Comparison of ENCODE assay signal across 9 cellular contexts in genomic region chr2:185628985-185629384, GRCh38.
DNase-seq lines count a peak whose midpoint lies in the region; ATAC-seq, FAIRE-seq and TF ChIP-seq lines count a peak whose summit lies in the region.
"Had no signal": no experiment of that assay in that cellular context is flagged by ENCODE, and none has a peak within 500 bp of the region (broad histone marks: within the 10 kb centered on the region; RNA-seq: fewer than 3 reads in every experiment).

No MANE protein-coding gene starts in this region.

- H2AFZ ChIP-seq in HCT116 (ENCODE audit: low read depth, low read length, poor library complexity, severe bottlenecking) (peak overlapping the region; percentile 74), keratinocyte (ENCODE audit: control insufficient read depth, low read length) (no peak overlapping the region)

- H3K4me3 ChIP-seq in GM12875 (ENCODE audit: low read depth, low read length) (no peak overlapping the region), HCT116 (replicated peaks in 1 of 2; ENCODE audit: low read depth in 1 of 2, low read length in 2 of 2) (no peak overlapping the region), Peyer's patch (no peak overlapping the region), keratinocyte (ENCODE audit: control insufficient read depth in 2 of 3, extremely low read depth in 1 of 3, insufficient read depth in 2 of 3, low read depth in 1 of 3, low read length in 3 of 3) (no peak overlapping the region)

- H3K27me3 ChIP-seq in HCT116 (ENCODE audit: insufficient read depth, low read length) (no peaks in the 10 kb centered on the region), Peyer's patch (no peaks in the 10 kb centered on the region), keratinocyte (ENCODE audit: control insufficient read depth, extremely low read depth, insufficient read depth, low read length) (no peaks in the 10 kb centered on the region)

- RAD21 ChIA-PET in HCT116 (lab: Charles Lee; ENCODE audit: low non-redundant PET in 1 of 2, low total read pairs in 2 of 2, uncharacterized antibody in 2 of 2, unreplicated experiment in 2 of 2), result no interaction called here

- CTCF ChIA-PET in HCT116 (lab: Charles Lee), result interaction anchor here (0.6 to 1.4 kb wide), 9 partner anchors 10 to 42 kb away, joined by 3 to 8 read pairs (median 3); no protein-coding TSS in a partner anchor

- H4K20me1 ChIP-seq in HCT116 (ENCODE audit: insufficient read depth), result no peaks in the 10 kb centered on the region
- H4K20me1 ChIP-seq in keratinocyte (ENCODE audit: control insufficient read depth, extremely low read depth, insufficient read depth, low read length), result no peaks in the 10 kb centered on the region

- DNase-seq in HCT116 (ENCODE audit: low read depth, low spot score) (peak; percentile 29), Peyer's patch (peak in 2 of 3 donors; percentile 36 to 46), keratinocyte (ENCODE audit: low read depth, low spot score) (no peak), activated T-cell treated with anti-CD3 and anti-CD28 coated beads for 4 hours (no peak), COR-L47 (lab: John Stamatoyannopoulos, UW) (no peak)
- DNase-seq in stimulated activated naive CD4-positive, alpha-beta T cell (lab: John Stamatoyannopoulos, UW), result no peak

- H3K36me3 ChIP-seq in HCT116 (ENCODE audit: control insufficient read depth in 1 of 2, insufficient read depth in 2 of 2, low read length in 2 of 2) (no peaks in the 10 kb centered on the region), Peyer's patch (no peaks in the 10 kb centered on the region), keratinocyte (ENCODE audit: control insufficient read depth in 2 of 2, extremely low read depth in 1 of 2, insufficient read depth in 2 of 2, low read length in 2 of 2) (no peaks in the 10 kb centered on the region)

- H3K4me2 ChIP-seq in HCT116 (ENCODE audit: low read length) (no peak overlapping the region), keratinocyte (ENCODE audit: control insufficient read depth, extremely low read depth, insufficient read depth, low read depth, low read length) (no peak overlapping the region)

- TF ChIP-seq RAD21 in HCT116 (IDR thresholded peaks at IDR 0.05; ENCODE audit: low read depth), result peak; percentile 41

- no peaks in the 10 kb centered on the region for H3K9me1 ChIP-seq in keratinocyte (ENCODE audit: control insufficient read depth, extremely low read depth, insufficient read depth, low read length)

- H3K27ac ChIP-seq in HCT116 (ENCODE audit: low read depth, low read length) (no peak overlapping the region), Peyer's patch (no peak overlapping the region), keratinocyte (ENCODE audit: control insufficient read depth, insufficient read depth, low read length) (no peak overlapping the region)

- TF ChIP-seq POLR2A in HCT116 (IDR thresholded peaks at IDR 0.05; ENCODE audit: borderline replicate concordance, extremely low read depth, insufficient read depth, insufficient read length), result no peak
- no peak for TF ChIP-seq POLR2A in Peyer's patch (IDR thresholded peaks at IDR 0.05)

- H3K79me2 ChIP-seq in HCT116 (ENCODE audit: insufficient read depth, low read length) (no peaks in the 10 kb centered on the region), keratinocyte (ENCODE audit: control insufficient read depth, insufficient read depth, low read length) (no peaks in the 10 kb centered on the region)

- peak; percentile 72 for ATAC-seq in HCT116
- ATAC-seq: left lobe of liver had no signal

- TF ChIP-seq CTCF in GM12875 (IDR thresholded peaks at IDR 0.05; ENCODE audit: borderline replicate concordance, insufficient read depth, low read depth, low read length), result peak; percentile 52; the same call in 1 of the 2 replicates
- peak; percentile 9 to 66 (median 57); a peak in 4 of 6 replicates for TF ChIP-seq CTCF in HCT116 (IDR thresholded peaks at IDR 0.05 in 2 of 3, conservative IDR thresholded peaks at IDR 0.05 in 1 of 3; ENCODE audit: borderline replicate concordance in 1 of 3, insufficient read depth in 1 of 3, low read depth in 2 of 3, low read length in 2 of 3)
- TF ChIP-seq CTCF in Peyer's patch (IDR thresholded peaks at IDR 0.05), result peak in 2 of 6 experiments; percentile 11 to 32
- TF ChIP-seq CTCF in keratinocyte (optimal IDR thresholded peaks at IDR 0.05 in 1 of 3, IDR thresholded peaks at IDR 0.05 in 1 of 3, conservative IDR thresholded peaks at IDR 0.05 in 1 of 3; ENCODE audit: extremely low read depth in 1 of 3, insufficient read depth in 2 of 3, low read length in 3 of 3), result peak; percentile 28 to 42 (median 39)

- H3K9me3 ChIP-seq in HCT116 (ENCODE audit: control insufficient read depth in 1 of 2, insufficient read depth in 1 of 2, low read depth in 1 of 2, low read length in 2 of 2) (no peaks in the 10 kb centered on the region), Peyer's patch (no peaks in the 10 kb centered on the region), keratinocyte (ENCODE audit: control insufficient read depth, low read depth, low read length) (no peaks in the 10 kb centered on the region)

- FAIRE-seq in keratinocyte (lab: Jason Lieb, UNC), result no peak
- FAIRE-seq: colon had no signal

- intact Hi-C loops in HCT116 (cut with micrococcal nuclease), result loop anchor here (5.0 kb wide), 1 partner anchor 628 kb away; no protein-coding TSS in a partner anchor

- H3K9me2 ChIP-seq in HCT116 (ENCODE audit: insufficient read depth), result no peaks in the 10 kb centered on the region

- POLR2A ChIA-PET in HCT116 (lab: Charles Lee), result no interaction called here

- dilution Hi-C loops in keratinocyte (cut with MboI; ENCODE audit: extremely low pct_ligation_motif_present, low sequenced_read_pairs), result no loop called here

- H3K4me1 ChIP-seq in HCT116 (ENCODE audit: control insufficient read depth in 1 of 2, insufficient read depth in 2 of 2, low read length in 2 of 2) (no peaks in the 10 kb centered on the region), Peyer's patch (no peaks in the 10 kb centered on the region), keratinocyte (ENCODE audit: control insufficient read depth, extremely low read depth, insufficient read depth, low read length) (no peaks in the 10 kb centered on the region)

- H3K9ac ChIP-seq in HCT116 (ENCODE audit: low read length) (no peak overlapping the region), keratinocyte (ENCODE audit: control insufficient read depth, extremely low read depth, insufficient read depth, low read length) (no peak overlapping the region)

- no TSS peak for BruUV-seq in HCT116 (replicated peaks; lab: Mats Ljungman, UMichigan)

TF ChIP-seq in HCT116, 20 proteins besides CTCF, POLR2A, EP300 and RAD21 (continues in another document):
- TF ChIP-seq SIN3A (IDR thresholded peaks at IDR 0.05; ENCODE audit: low read depth) (no peak), ELF1 (IDR thresholded peaks at IDR 0.05; ENCODE audit: borderline replicate concordance, low read depth) (no peak), EGR1 (IDR thresholded peaks at IDR 0.05; ENCODE audit: low read depth) (no peak), SRF (IDR thresholded peaks at IDR 0.05; ENCODE audit: low read depth) (no peak), ZFX (IDR thresholded peaks at IDR 0.05) (no peak), REST (IDR thresholded peaks at IDR 0.05; ENCODE audit: low read depth) (no peak), MAX (IDR thresholded peaks at IDR 0.05) (no peak), POLR2AphosphoS5 (IDR thresholded peaks at IDR 0.05; ENCODE audit: low read depth, low read length) (no peak), ZNF274 (IDR thresholded peaks at IDR 0.05; ENCODE audit: low read depth, low read length) (no peak), SP1 (IDR thresholded peaks at IDR 0.05; ENCODE audit: low read depth) (no peak), CEBPB (IDR thresholded peaks at IDR 0.05; ENCODE audit: low read depth) (no peak)
- TF ChIP-seq, protein P1, sequence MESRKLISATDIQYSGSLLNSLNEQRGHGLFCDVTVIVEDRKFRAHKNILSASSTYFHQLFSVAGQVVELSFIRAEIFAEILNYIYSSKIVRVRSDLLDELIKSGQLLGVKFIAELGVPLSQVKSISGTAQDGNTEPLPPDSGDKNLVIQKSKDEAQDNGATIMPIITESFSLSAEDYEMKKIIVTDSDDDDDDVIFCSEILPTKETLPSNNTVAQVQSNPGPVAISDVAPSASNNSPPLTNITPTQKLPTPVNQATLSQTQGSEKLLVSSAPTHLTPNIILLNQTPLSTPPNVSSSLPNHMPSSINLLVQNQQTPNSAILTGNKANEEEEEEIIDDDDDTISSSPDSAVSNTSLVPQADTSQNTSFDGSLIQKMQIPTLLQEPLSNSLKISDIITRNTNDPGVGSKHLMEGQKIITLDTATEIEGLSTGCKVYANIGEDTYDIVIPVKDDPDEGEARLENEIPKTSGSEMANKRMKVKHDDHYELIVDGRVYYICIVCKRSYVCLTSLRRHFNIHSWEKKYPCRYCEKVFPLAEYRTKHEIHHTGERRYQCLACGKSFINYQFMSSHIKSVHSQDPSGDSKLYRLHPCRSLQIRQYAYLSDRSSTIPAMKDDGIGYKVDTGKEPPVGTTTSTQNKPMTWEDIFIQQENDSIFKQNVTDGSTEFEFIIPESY (IDR thresholded peaks at IDR 0.05; ENCODE audit: extremely low read depth, insufficient replicate concordance, low read length), result no peak

Comparison
In these comparisons a context has a peak if more than half of its experiments do, and no peak if none do; other contexts are left out.
1. DNase-seq: peak in HCT116 (single experiment) and Peyer's patch (2 of 3); none in keratinocyte (single experiment), activated T-cell treated with anti-CD3 and anti-CD28 coated beads for 4 hours (single experiment), stimulated activated naive CD4-positive, alpha-beta T cell (0 of 6) and COR-L47 (single experiment).